Comparison of ENCODE assay signal across 9 cellular contexts in the genomic region with DNA sequence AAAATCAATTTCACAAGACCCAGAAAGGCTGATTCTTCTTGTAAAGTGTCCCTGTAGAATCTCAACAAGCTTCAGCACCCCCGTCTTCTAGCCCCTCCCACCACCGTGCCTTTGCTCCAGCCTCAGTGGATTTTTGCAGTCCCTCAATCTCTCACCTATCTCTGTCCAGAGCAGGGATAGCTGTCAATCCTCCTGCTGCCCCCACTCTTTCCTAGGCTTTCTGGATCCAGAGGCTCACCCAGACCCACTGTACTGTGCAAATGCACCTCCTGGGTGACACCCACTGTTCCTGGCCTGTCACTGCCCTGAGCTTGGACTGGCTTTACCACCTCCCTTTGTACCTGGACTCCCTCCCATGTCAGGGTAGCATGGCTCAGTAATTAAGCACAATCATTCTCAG.
"Had no signal": no experiment of that assay in that cellular context is flagged by ENCODE, and none has a peak within 500 bp of the region (broad histone marks: within the 10 kb centered on the region; RNA-seq: fewer than 3 reads in every experiment).

No MANE protein-coding gene starts in this region.

- H3K27ac Mint-ChIP-seq: HFFc6, IgD-negative memory B cell had no signal

- H3K4me1 Mint-ChIP-seq: IgD-negative memory B cell had no signal

- ATAC-seq: HCT116, HepG2 had no signal

- H3K4me3 ChIP-seq: HAP-1 had no signal

- H3K4me1 ChIP-seq: HAP-1 had no signal

- H3K36me3 ChIP-seq: HAP-1 had no signal

- H3K36me3 Mint-ChIP-seq: IgD-negative memory B cell had no signal

- H3K4me3 Mint-ChIP-seq: HFFc6, IgD-negative memory B cell had no signal

- H3K9me3 ChIP-seq: HAP-1 had no signal

- DNase-seq: GOT3, H7, HFFc6, KBM-7 had no signal

- H3K27ac ChIP-seq: HL-60 had no signal
